1 cellular context compared by ENCODE assay signal in genomic region chr9:128428644-128429504, GRCh38.
TF ChIP-seq lines count a peak whose summit lies in the region.

No MANE protein-coding gene starts in this region.

TF ChIP-seq in K562, 482 proteins besides CTCF, POLR2A, EP300 and RAD21 (continued from another document and continues in another):
- TF ChIP-seq, protein P1, sequence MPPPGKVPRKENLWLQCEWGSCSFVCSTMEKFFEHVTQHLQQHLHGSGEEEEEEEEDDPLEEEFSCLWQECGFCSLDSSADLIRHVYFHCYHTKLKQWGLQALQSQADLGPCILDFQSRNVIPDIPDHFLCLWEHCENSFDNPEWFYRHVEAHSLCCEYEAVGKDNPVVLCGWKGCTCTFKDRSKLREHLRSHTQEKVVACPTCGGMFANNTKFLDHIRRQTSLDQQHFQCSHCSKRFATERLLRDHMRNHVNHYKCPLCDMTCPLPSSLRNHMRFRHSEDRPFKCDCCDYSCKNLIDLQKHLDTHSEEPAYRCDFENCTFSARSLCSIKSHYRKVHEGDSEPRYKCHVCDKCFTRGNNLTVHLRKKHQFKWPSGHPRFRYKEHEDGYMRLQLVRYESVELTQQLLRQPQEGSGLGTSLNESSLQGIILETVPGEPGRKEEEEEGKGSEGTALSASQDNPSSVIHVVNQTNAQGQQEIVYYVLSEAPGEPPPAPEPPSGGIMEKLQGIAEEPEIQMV (tag; conservative IDR thresholded peaks at IDR 0.05; ENCODE audit: low read depth): no peak
- no peak for TF ChIP-seq BCOR (IDR thresholded peaks at IDR 0.05)
- TF ChIP-seq ARID1B (IDR thresholded peaks at IDR 0.05): peak; percentile 40; the same call in 1 of the 2 replicates
- TF ChIP-seq NBN (IDR thresholded peaks at IDR 0.05; ENCODE audit: low read depth): 0 out of 2 replicates have a peak, but pooled peaks have one; percentile 29
- no peak for TF ChIP-seq RFX1 (IDR thresholded peaks at IDR 0.05)
- no peak for TF ChIP-seq GATAD2A (IDR thresholded peaks at IDR 0.05)
- TF ChIP-seq BMI1 (IDR thresholded peaks at IDR 0.05; ENCODE audit: low read length): no peak
- TF ChIP-seq, protein P2, sequence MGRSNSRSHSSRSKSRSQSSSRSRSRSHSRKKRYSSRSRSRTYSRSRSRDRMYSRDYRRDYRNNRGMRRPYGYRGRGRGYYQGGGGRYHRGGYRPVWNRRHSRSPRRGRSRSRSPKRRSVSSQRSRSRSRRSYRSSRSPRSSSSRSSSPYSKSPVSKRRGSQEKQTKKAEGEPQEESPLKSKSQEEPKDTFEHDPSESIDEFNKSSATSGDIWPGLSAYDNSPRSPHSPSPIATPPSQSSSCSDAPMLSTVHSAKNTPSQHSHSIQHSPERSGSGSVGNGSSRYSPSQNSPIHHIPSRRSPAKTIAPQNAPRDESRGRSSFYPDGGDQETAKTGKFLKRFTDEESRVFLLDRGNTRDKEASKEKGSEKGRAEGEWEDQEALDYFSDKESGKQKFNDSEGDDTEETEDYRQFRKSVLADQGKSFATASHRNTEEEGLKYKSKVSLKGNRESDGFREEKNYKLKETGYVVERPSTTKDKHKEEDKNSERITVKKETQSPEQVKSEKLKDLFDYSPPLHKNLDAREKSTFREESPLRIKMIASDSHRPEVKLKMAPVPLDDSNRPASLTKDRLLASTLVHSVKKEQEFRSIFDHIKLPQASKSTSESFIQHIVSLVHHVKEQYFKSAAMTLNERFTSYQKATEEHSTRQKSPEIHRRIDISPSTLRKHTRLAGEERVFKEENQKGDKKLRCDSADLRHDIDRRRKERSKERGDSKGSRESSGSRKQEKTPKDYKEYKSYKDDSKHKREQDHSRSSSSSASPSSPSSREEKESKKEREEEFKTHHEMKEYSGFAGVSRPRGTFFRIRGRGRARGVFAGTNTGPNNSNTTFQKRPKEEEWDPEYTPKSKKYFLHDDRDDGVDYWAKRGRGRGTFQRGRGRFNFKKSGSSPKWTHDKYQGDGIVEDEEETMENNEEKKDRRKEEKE (IDR thresholded peaks at IDR 0.05; ENCODE audit: borderline replicate concordance in 1 of 2, control insufficient read depth in 1 of 2, low read depth in 2 of 2, low read length in 1 of 2): no peak
- 0 out of 2 replicates have a peak, but pooled peaks have one; percentile 14 for TF ChIP-seq TEAD4 (IDR thresholded peaks at IDR 0.05; ENCODE audit: low read length)
- TF ChIP-seq TEAD4 (CRISPR knock-in tag; IDR thresholded peaks at IDR 0.05; ENCODE audit: borderline replicate concordance): no peak
- no peak for TF ChIP-seq SREBF2 (CRISPR knock-in tag; IDR thresholded peaks at IDR 0.05)
- TF ChIP-seq CEBPB (tag; IDR thresholded peaks at IDR 0.05): no peak
- TF ChIP-seq LCOR (CRISPR knock-in tag; IDR thresholded peaks at IDR 0.05): peak; percentile 79; the same call in 1 of the 2 replicates
- no peak for TF ChIP-seq HMG20B (CRISPR knock-in tag; IDR thresholded peaks at IDR 0.05)
- TF ChIP-seq TCF15 (CRISPR knock-in tag; IDR thresholded peaks at IDR 0.05): no peak
- TF ChIP-seq E2F4 (CRISPR knock-in tag; IDR thresholded peaks at IDR 0.05; ENCODE audit: low read depth): no peak
- TF ChIP-seq POLR2G (IDR thresholded peaks at IDR 0.05; ENCODE audit: low read depth, low read length): peak; percentile 91
- TF ChIP-seq ZNF133 (CRISPR knock-in tag; IDR thresholded peaks at IDR 0.05): no peak
- no peak for TF ChIP-seq ZNF583 (CRISPR knock-in tag; IDR thresholded peaks at IDR 0.05)
- no peak for TF ChIP-seq RBM39 (optimal IDR thresholded peaks at IDR 0.05; ENCODE audit: low read depth, low read length)
- 0 out of 2 replicates have a peak, but pooled peaks have one; percentile 39 for TF ChIP-seq LEF1 (IDR thresholded peaks at IDR 0.05)
- TF ChIP-seq POLR2B (IDR thresholded peaks at IDR 0.05; ENCODE audit: low read depth, partially characterized antibody): peak; percentile 73
- TF ChIP-seq CLOCK (CRISPR knock-in tag; IDR thresholded peaks at IDR 0.05; ENCODE audit: borderline replicate concordance): no peak
- TF ChIP-seq ILF3 (IDR thresholded peaks at IDR 0.05; ENCODE audit: borderline replicate concordance): no peak
- TF ChIP-seq ARID2 (IDR thresholded peaks at IDR 0.05): no peak
- TF ChIP-seq NR2C2 (CRISPR knock-in tag; IDR thresholded peaks at IDR 0.05): no peak
- TF ChIP-seq NR2C2 (tag; IDR thresholded peaks at IDR 0.05): no peak
- peak; percentile 81 for TF ChIP-seq ZBTB33 (CRISPR knock-in tag; IDR thresholded peaks at IDR 0.05)
- no peak for TF ChIP-seq YBX1 (IDR thresholded peaks at IDR 0.05)
- no peak for TF ChIP-seq ZNF212 (CRISPR knock-in tag; IDR thresholded peaks at IDR 0.05)
- peak; percentile 40; the same call in 1 of the 2 replicates for TF ChIP-seq HDAC2 (IDR thresholded peaks at IDR 0.05)
- peak in 1 of 3 experiments; percentile 61 for TF ChIP-seq YY1 (IDR thresholded peaks at IDR 0.05; ENCODE audit: borderline replicate concordance in 1 of 3, control insufficient read depth in 1 of 3, extremely low read depth in 1 of 3, insufficient read depth in 3 of 3, insufficient read length in 1 of 3, insufficient replicate concordance in 2 of 3, low read depth in 1 of 3, low read length in 2 of 3)
- TF ChIP-seq HNRNPK (IDR thresholded peaks at IDR 0.05; ENCODE audit: low read depth, low read length, poor library complexity, severe bottlenecking): no peak
- TF ChIP-seq, protein P3, sequence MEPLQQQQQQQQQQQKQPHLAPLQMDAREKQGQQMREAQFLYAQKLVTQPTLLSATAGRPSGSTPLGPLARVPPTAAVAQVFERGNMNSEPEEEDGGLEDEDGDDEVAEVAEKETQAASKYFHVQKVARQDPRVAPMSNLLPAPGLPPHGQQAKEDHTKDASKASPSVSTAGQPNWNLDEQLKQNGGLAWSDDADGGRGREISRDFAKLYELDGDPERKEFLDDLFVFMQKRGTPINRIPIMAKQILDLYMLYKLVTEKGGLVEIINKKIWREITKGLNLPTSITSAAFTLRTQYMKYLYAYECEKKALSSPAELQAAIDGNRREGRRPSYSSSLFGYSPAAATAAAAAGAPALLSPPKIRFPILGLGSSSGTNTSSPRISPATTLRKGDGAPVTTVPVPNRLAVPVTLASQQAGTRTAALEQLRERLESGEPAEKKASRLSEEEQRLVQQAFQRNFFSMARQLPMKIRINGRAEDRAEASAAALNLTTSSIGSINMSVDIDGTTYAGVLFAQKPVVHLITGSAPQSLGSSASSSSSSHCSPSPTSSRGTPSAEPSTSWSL (CRISPR knock-in tag; IDR thresholded peaks at IDR 0.05; ENCODE audit: borderline replicate concordance): no peak
- TF ChIP-seq ARID4B (CRISPR knock-in tag; IDR thresholded peaks at IDR 0.05): peak; percentile 67; the same call in 1 of the 2 replicates
- TF ChIP-seq ZBTB8A (IDR thresholded peaks at IDR 0.05; ENCODE audit: partially characterized antibody): no peak
- no peak for TF ChIP-seq SMARCC2 (IDR thresholded peaks at IDR 0.05; ENCODE audit: low read depth)
- TF ChIP-seq, protein P4, sequence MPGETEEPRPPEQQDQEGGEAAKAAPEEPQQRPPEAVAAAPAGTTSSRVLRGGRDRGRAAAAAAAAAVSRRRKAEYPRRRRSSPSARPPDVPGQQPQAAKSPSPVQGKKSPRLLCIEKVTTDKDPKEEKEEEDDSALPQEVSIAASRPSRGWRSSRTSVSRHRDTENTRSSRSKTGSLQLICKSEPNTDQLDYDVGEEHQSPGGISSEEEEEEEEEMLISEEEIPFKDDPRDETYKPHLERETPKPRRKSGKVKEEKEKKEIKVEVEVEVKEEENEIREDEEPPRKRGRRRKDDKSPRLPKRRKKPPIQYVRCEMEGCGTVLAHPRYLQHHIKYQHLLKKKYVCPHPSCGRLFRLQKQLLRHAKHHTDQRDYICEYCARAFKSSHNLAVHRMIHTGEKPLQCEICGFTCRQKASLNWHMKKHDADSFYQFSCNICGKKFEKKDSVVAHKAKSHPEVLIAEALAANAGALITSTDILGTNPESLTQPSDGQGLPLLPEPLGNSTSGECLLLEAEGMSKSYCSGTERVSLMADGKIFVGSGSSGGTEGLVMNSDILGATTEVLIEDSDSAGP (CRISPR knock-in tag; IDR thresholded peaks at IDR 0.05): no peak
- TF ChIP-seq, protein P5, sequence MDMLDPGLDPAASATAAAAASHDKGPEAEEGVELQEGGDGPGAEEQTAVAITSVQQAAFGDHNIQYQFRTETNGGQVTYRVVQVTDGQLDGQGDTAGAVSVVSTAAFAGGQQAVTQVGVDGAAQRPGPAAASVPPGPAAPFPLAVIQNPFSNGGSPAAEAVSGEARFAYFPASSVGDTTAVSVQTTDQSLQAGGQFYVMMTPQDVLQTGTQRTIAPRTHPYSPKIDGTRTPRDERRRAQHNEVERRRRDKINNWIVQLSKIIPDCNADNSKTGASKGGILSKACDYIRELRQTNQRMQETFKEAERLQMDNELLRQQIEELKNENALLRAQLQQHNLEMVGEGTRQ (CRISPR knock-in tag; IDR thresholded peaks at IDR 0.05): peak; percentile 63
- 0 out of 2 replicates have a peak, but pooled peaks have one; percentile 8 for TF ChIP-seq NR4A1 (CRISPR knock-in tag; IDR thresholded peaks at IDR 0.05)
- TF ChIP-seq NR4A1 (tag; IDR thresholded peaks at IDR 0.05): no peak
- peak; percentile 42 for TF ChIP-seq JUND (IDR thresholded peaks at IDR 0.05; ENCODE audit: borderline replicate concordance, low read depth, low read length)
- 0 out of 3 replicates have a peak, but pooled peaks have one; percentile 27 for TF ChIP-seq JUND (tag; IDR thresholded peaks at IDR 0.05; ENCODE audit: borderline replicate concordance, low read depth, low read length)
- no peak for TF ChIP-seq ZNF561 (CRISPR knock-in tag; conservative IDR thresholded peaks at IDR 0.05)
- no peak for TF ChIP-seq SNIP1 (IDR thresholded peaks at IDR 0.05; ENCODE audit: low read depth)
- no peak for TF ChIP-seq ZNF436 (CRISPR knock-in tag; IDR thresholded peaks at IDR 0.05)
- TF ChIP-seq RCOR1 (IDR thresholded peaks at IDR 0.05; ENCODE audit: borderline replicate concordance in 1 of 2, low read depth in 2 of 2, low read length in 2 of 2): no peak; a peak in 1 of 4 replicates
